Comparison of ENCODE assay signal across 18 cellular contexts in genomic region chr13:45516757-45517156, GRCh38. TPM values are rescaled to one million over a fixed set of nuclear protein-coding genes. Genes with fewer than 3 reads are reported as not detected.
DNase-seq lines count a peak whose midpoint lies in the region; ATAC-seq, FAIRE-seq and TF ChIP-seq lines count a peak whose summit lies in the region.
"Had no signal": no experiment of that assay in that cellular context is flagged by ENCODE, and none has a peak within 500 bp of the region (broad histone marks: within the 10 kb centered on the region; RNA-seq: fewer than 3 reads in every experiment).

No MANE protein-coding gene starts in this region.

- no peak for ATAC-seq in activated T-helper 17 cell treated with anti-CD3 and anti-CD28 coated beads, Interleukin-2, amount 50 U/mL, for 72 hours (replicated peaks)
- ATAC-seq in HG03354 (IDR thresholded peaks at IDR 0.05; ENCODE audit: poor library complexity, severe bottlenecking, unreplicated experiment) (no peak), heart left ventricle (no peak)
- no peak for ATAC-seq in stimulated activated naive B cell treated with anti-CD40 and anti-IgM and Interleukin-4, amounts not matched to agents 10 μg/mL and 1 μg/mL and 100 μg/mL, for 72 hours (replicated peaks)
- ATAC-seq: A549 had no signal

- 77 to 88% (median 83%) methylated on average over 2 of the region's 2 CpGs for WGBS in heart left ventricle, 4 donors

- H3K27me3 ChIP-seq in heart left ventricle = no peaks in the 10 kb centered on the region
- H3K27me3 ChIP-seq: BE2C had no signal

- H3K36me3 Mint-ChIP-seq in activated naive CD4-positive, alpha-beta T cell treated with anti-CD3 and anti-CD28 coated beads, Interleukin-2, amount 50 U/mL, for 24 hours = peaks cover 21% of the 10 kb centered on the region
- peaks cover 35% of the 10 kb centered on the region for H3K36me3 Mint-ChIP-seq in activated naive CD4-positive, alpha-beta T cell treated with anti-CD3 and anti-CD28 coated beads for 36 hours (ENCODE audit: low read depth)
- H3K36me3 Mint-ChIP-seq in activated T-helper 17 cell treated with anti-CD3 and anti-CD28 coated beads, Interleukin-2, amount 50 U/mL, for 72 hours (ENCODE audit: low read depth) = peaks cover 96% of the 10 kb centered on the region
- peaks cover 26 to 39% of the 10 kb centered on the region in 2 donors for H3K36me3 Mint-ChIP-seq in stimulated activated naive B cell treated with anti-CD40 and anti-IgM and Interleukin-4, amounts not matched to agents 10 μg/mL and 1 μg/mL and 100 μg/mL, for 72 hours

- H3K36me3 ChIP-seq in heart left ventricle = peaks cover 0 to 96% (median 90%) of the 10 kb centered on the region in 9 donors

- H3K4me3 Mint-ChIP-seq in activated naive CD4-positive, alpha-beta T cell treated with anti-CD3 and anti-CD28 coated beads, Interleukin-2, amount 50 U/mL, for 24 hours = no peak overlapping the region
- no peak overlapping the region for H3K4me3 Mint-ChIP-seq in activated naive CD4-positive, alpha-beta T cell treated with anti-CD3 and anti-CD28 coated beads for 36 hours
- H3K4me3 Mint-ChIP-seq in activated T-helper 17 cell treated with anti-CD3 and anti-CD28 coated beads, Interleukin-2, amount 50 U/mL, for 72 hours = no peak overlapping the region
- no peak overlapping the region for H3K4me3 Mint-ChIP-seq in stimulated activated naive B cell treated with anti-CD40 and anti-IgM and Interleukin-4, amounts not matched to agents 10 μg/mL and 1 μg/mL and 100 μg/mL, for 72 hours
- H3K4me3 Mint-ChIP-seq: CD8-positive, alpha-beta memory T cell; HFFc6 had no signal

- no peaks in the 10 kb centered on the region for H3K27me3 Mint-ChIP-seq in activated naive CD4-positive, alpha-beta T cell treated with anti-CD3 and anti-CD28 coated beads, Interleukin-2, amount 50 U/mL, for 24 hours
- no peaks in the 10 kb centered on the region for H3K27me3 Mint-ChIP-seq in activated naive CD4-positive, alpha-beta T cell treated with anti-CD3 and anti-CD28 coated beads for 36 hours (ENCODE audit: low read depth)
- no peaks in the 10 kb centered on the region for H3K27me3 Mint-ChIP-seq in activated T-helper 17 cell treated with anti-CD3 and anti-CD28 coated beads, Interleukin-2, amount 50 U/mL, for 72 hours
- H3K27me3 Mint-ChIP-seq in stimulated activated naive B cell treated with anti-CD40 and anti-IgM and Interleukin-4, amounts not matched to agents 10 μg/mL and 1 μg/mL and 100 μg/mL, for 72 hours = no peaks in the 10 kb centered on the region
- H3K27me3 Mint-ChIP-seq: CD8-positive, alpha-beta memory T cell had no signal

- H3K27ac ChIP-seq in heart left ventricle = no peak overlapping the region
- H3K27ac ChIP-seq: A549, C4-2B, HL-60 had no signal

- no peak for DNase-seq in activated naive CD4-positive, alpha-beta T cell treated with anti-CD3 and anti-CD28 coated beads for 36 hours
- peak; percentile 10 for DNase-seq in ELR (ENCODE audit: low read depth)
- no peak for DNase-seq in frontal cortex (ENCODE audit: low spot score in 2 of 2)
- DNase-seq in heart left ventricle = no peak
- no peak for DNase-seq in stimulated activated naive B cell treated with anti-CD40 and anti-IgM and Interleukin-4, amounts not matched to agents 10 μg/mL and 1 μg/mL and 100 μg/mL, for 72 hours
- DNase-seq: BE2C; Caco-2; CD8-positive, alpha-beta memory T cell; DND-41; HCEC 1CT; HFFc6 had no signal

- H3K4me3 ChIP-seq in heart left ventricle = no peak overlapping the region
- H3K4me3 ChIP-seq: A549 had no signal

- no peak for TF ChIP-seq POLR2A in heart left ventricle (IDR thresholded peaks at IDR 0.05)

- H3K4me1 ChIP-seq in heart left ventricle = peaks cover 0 to 8% (median 0%) of the 10 kb centered on the region in 12 donors
- H3K4me1 ChIP-seq: A549, BE2C had no signal

- peak; percentile 13 for FAIRE-seq in frontal cortex (lab: Jason Lieb, UNC)
- FAIRE-seq: A549, H1 had no signal

- peaks cover 36% of the 10 kb centered on the region for H3K4me1 Mint-ChIP-seq in activated naive CD4-positive, alpha-beta T cell treated with anti-CD3 and anti-CD28 coated beads, Interleukin-2, amount 50 U/mL, for 24 hours
- H3K4me1 Mint-ChIP-seq in activated naive CD4-positive, alpha-beta T cell treated with anti-CD3 and anti-CD28 coated beads for 36 hours (ENCODE audit: low read depth) = peaks cover 37% of the 10 kb centered on the region
- H3K4me1 Mint-ChIP-seq in activated T-helper 17 cell treated with anti-CD3 and anti-CD28 coated beads, Interleukin-2, amount 50 U/mL, for 72 hours = peaks cover 21% of the 10 kb centered on the region
- no peaks in the 10 kb centered on the region for H3K4me1 Mint-ChIP-seq in stimulated activated naive B cell treated with anti-CD40 and anti-IgM and Interleukin-4, amounts not matched to agents 10 μg/mL and 1 μg/mL and 100 μg/mL, for 72 hours

- intact Hi-C loops in activated naive CD4-positive, alpha-beta T cell treated with anti-CD3 and anti-CD28 coated beads for 36 hours (cut with micrococcal nuclease) = loop anchor here (10.0 kb wide), 1 partner anchor 472 kb away; no protein-coding TSS in a partner anchor
- intact Hi-C loops in heart left ventricle (cut with DNase I) = no loop called here

- H3K9me3 ChIP-seq in heart left ventricle = no peaks in the 10 kb centered on the region
- H3K9me3 ChIP-seq: A549, BE2C, Caco-2 had no signal

- CTCF ChIA-PET in activated naive CD4-positive, alpha-beta T cell treated with anti-CD3 and anti-CD28 coated beads for 36 hours (lab: Charles Lee) = interaction anchor here (0.6 kb wide), 1 partner anchor 72 kb away, joined by 3 read pairs; no protein-coding TSS in a partner anchor

- TF ChIP-seq CTCF in heart left ventricle (IDR thresholded peaks at IDR 0.05) = no peak

- peak overlapping the region; percentile 72 for H3K27ac Mint-ChIP-seq in activated naive CD4-positive, alpha-beta T cell treated with anti-CD3 and anti-CD28 coated beads, Interleukin-2, amount 50 U/mL, for 24 hours
- no peak overlapping the region for H3K27ac Mint-ChIP-seq in activated naive CD4-positive, alpha-beta T cell treated with anti-CD3 and anti-CD28 coated beads for 36 hours
- H3K27ac Mint-ChIP-seq in activated T-helper 17 cell treated with anti-CD3 and anti-CD28 coated beads, Interleukin-2, amount 50 U/mL, for 72 hours = peak overlapping the region; percentile 73
- H3K27ac Mint-ChIP-seq in stimulated activated naive B cell treated with anti-CD40 and anti-IgM and Interleukin-4, amounts not matched to agents 10 μg/mL and 1 μg/mL and 100 μg/mL, for 72 hours = no peak overlapping the region
- H3K27ac Mint-ChIP-seq: HFFc6 had no signal

- no peaks in the 10 kb centered on the region for H3K9me3 Mint-ChIP-seq in activated naive CD4-positive, alpha-beta T cell treated with anti-CD3 and anti-CD28 coated beads, Interleukin-2, amount 50 U/mL, for 24 hours
- no peaks in the 10 kb centered on the region for H3K9me3 Mint-ChIP-seq in activated naive CD4-positive, alpha-beta T cell treated with anti-CD3 and anti-CD28 coated beads for 36 hours
- no peaks in the 10 kb centered on the region for H3K9me3 Mint-ChIP-seq in activated T-helper 17 cell treated with anti-CD3 and anti-CD28 coated beads, Interleukin-2, amount 50 U/mL, for 72 hours
- H3K9me3 Mint-ChIP-seq in stimulated activated naive B cell treated with anti-CD40 and anti-IgM and Interleukin-4, amounts not matched to agents 10 μg/mL and 1 μg/mL and 100 μg/mL, for 72 hours = no peaks in the 10 kb centered on the region
- H3K9me3 Mint-ChIP-seq: CD8-positive, alpha-beta memory T cell; HFFc6 had no signal

RNA-seq across cellular contexts. Expression of gene COG3, which starts 52.0 kb away (rescaled TPM):
- total RNA-seq in activated naive CD4-positive, alpha-beta T cell treated with anti-CD3 and anti-CD28 coated beads for 36 hours = 10 to 100 TPM; 19.1 to 19.3 TPM
- total RNA-seq in activated T-helper 17 cell treated with anti-CD3 and anti-CD28 coated beads, Interleukin-2, amount 50 U/mL, for 72 hours = 10 to 100 TPM; 22.5 to 24.4 TPM
- 43.6 TPM for total RNA-seq in frontal cortex
- total RNA-seq in heart left ventricle = 10 to 100 TPM; 12.6 to 23.1 (median 15.5) TPM
- 10 to 100 TPM in 1 of 2 donors, 1 to 10 TPM in 1; 7.7 to 15.2 TPM for polyA plus RNA-seq in heart left ventricle

Comparison
In these comparisons a context has a peak if more than half of its experiments do, and no peak if none do; other contexts are left out.
1. H3K27ac Mint-ChIP-seq: peak in activated naive CD4-positive, alpha-beta T cell treated with anti-CD3 and anti-CD28 coated beads, Interleukin-2, amount 50 U/mL, for 24 hours (single experiment) and activated T-helper 17 cell treated with anti-CD3 and anti-CD28 coated beads, Interleukin-2, amount 50 U/mL, for 72 hours (single experiment); none in activated naive CD4-positive, alpha-beta T cell treated with anti-CD3 and anti-CD28 coated beads for 36 hours (single experiment) and stimulated activated naive B cell treated with anti-CD40 and anti-IgM and Interleukin-4, amounts not matched to agents 10 μg/mL and 1 μg/mL and 100 μg/mL, for 72 hours (single experiment).